ENCODE assay signal across 23 cellular contexts in genomic region chr2:71704688-71705087, GRCh38.
"Had no signal": no experiment of that assay in that cellular context is flagged by ENCODE, and none has a peak within 500 bp of the region (broad histone marks: within the 10 kb centered on the region; RNA-seq: fewer than 3 reads in every experiment).

No MANE protein-coding gene starts in this region.

- ATAC-seq: heart left ventricle; mucosa of descending colon; naive thymus-derived CD8-positive, alpha-beta T cell; psoas muscle; stimulated activated effector memory CD8-positive, alpha-beta T cell treated with anti-CD3 and anti-CD28 coated beads, Interleukin-12 subunit alpha, Interleukin-12 subunit beta, amount 100 ng/mL, for 72 hours; stimulated activated naive CD8-positive, alpha-beta T cell treated with anti-CD3 and anti-CD28 coated beads, Interleukin-15, Interleukin-2, amounts not matched to agents 100 U/mL and 50 U/mL, for 24 hours had no signal

- H3K27ac ChIP-seq: dorsolateral prefrontal cortex, heart left ventricle, neural progenitor cell, parathyroid adenoma, psoas muscle, suprapubic skin, thyroid gland, uterus had no signal

- H3K9ac ChIP-seq: neural progenitor cell, parathyroid adenoma had no signal

- H3K4me1 ChIP-seq: parathyroid adenoma, uterus had no signal

- H3K4me3 ChIP-seq: dorsolateral prefrontal cortex, heart left ventricle, mucosa of descending colon, neural progenitor cell, psoas muscle, suprapubic skin, thyroid gland, uterus had no signal

- H3K27me3 ChIP-seq: dorsolateral prefrontal cortex, heart left ventricle, neural progenitor cell, suprapubic skin, thyroid gland, uterus had no signal

- H3K36me3 ChIP-seq: heart left ventricle, neural progenitor cell, suprapubic skin, thyroid gland, uterus had no signal

- H3K9me3 ChIP-seq: heart left ventricle, mucosa of descending colon, psoas muscle, suprapubic skin, thyroid gland, uterus had no signal

- FAIRE-seq: frontal cortex, small intestine had no signal

- DNase-seq: cortex of kidney; effector CD8-positive, alpha-beta T cell; hippocampal formation; kidney glomerular epithelial cell; mesendoderm; mucosa of descending colon; naive thymus-derived CD8-positive, alpha-beta T cell; occipital lobe; psoas muscle; retina; small intestine; stimulated activated CD4-positive, alpha-beta T cell treated with anti-CD3 and anti-CD28 coated beads, Interleukin-2, amount 100 ng/mL, for 48 hours; stimulated activated CD8-positive, alpha-beta memory T cell treated with anti-CD3 and anti-CD28 coated beads, Interleukin-4, amount 100 ng/mL, for 48 hours; stimulated activated naive CD8-positive, alpha-beta T cell treated with anti-CD3 and anti-CD28 coated beads, Interleukin-15, Interleukin-2, amounts not matched to agents 100 U/mL and 50 U/mL, for 24 hours; thyroid gland; uterus had no signal
